Comparison of ENCODE assay signal across 1 cellular context in the genomic region with DNA sequence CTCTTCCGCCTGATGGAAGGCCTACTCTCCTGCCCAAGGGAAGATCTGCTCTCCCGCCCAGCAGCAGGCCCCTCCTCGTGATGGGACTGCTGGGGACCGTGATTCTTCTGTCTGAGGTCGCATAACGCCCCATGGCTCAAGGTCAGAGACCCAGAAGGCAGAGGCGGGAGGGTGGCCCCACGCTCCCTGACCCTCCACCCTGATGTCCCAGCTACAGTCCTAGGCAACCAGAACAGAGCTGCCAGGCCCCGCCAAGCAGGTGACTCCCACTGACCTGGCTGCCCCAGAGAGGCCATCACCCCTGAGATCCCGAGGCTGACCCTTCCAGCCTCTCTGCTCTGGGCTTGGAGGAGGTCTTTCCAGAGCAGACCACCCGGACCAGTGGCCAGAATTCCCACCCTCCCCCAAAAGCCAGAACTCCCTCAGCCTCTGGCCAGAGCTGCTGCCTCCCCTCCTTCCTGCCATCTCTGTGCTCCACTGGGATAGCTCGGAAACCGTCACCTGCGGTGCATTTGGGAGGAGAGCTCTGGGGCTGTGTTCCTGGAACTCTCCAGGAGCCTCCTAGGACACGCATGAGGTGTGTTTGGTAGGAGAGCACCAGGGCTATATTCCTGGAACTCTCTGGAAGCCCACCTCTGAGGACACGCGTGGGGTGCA.
TF ChIP-seq lines count a peak whose summit lies in the region.

No MANE protein-coding gene starts in this region.

TF ChIP-seq in HepG2, 621 proteins besides CTCF, POLR2A, EP300 and RAD21 (continues in another document):
- TF ChIP-seq HNRNPK (IDR thresholded peaks at IDR 0.05; ENCODE audit: low read depth, low read length, poor library complexity, severe bottlenecking) (no peak), NR2C2 (CRISPR knock-in tag; IDR thresholded peaks at IDR 0.05; ENCODE audit: borderline replicate concordance) (no peak), SRY (CRISPR knock-in tag; IDR thresholded peaks at IDR 0.05) (0 out of 2 replicates have a peak, but pooled peaks have one; percentile 33), SKIL (CRISPR knock-in tag; IDR thresholded peaks at IDR 0.05; ENCODE audit: borderline replicate concordance) (0 out of 2 replicates have a peak, but pooled peaks have one; percentile 56), ZNF709 (CRISPR knock-in tag; IDR thresholded peaks at IDR 0.05) (0 out of 2 replicates have a peak, but pooled peaks have one; percentile 7), ZSCAN9 (CRISPR knock-in tag; IDR thresholded peaks at IDR 0.05; ENCODE audit: borderline replicate concordance) (no peak), ZNF891 (CRISPR knock-in tag; IDR thresholded peaks at IDR 0.05) (0 out of 2 replicates have a peak, but pooled peaks have one; percentile 31), ZBTB34 (CRISPR knock-in tag; IDR thresholded peaks at IDR 0.05) (no peak), NR2F6 (IDR thresholded peaks at IDR 0.05) (no peak), NR2F6 (CRISPR knock-in tag; IDR thresholded peaks at IDR 0.05) (peak; percentile 6; the same call in 1 of the 2 replicates), ZNF550 (CRISPR knock-in tag; IDR thresholded peaks at IDR 0.05; ENCODE audit: borderline replicate concordance) (no peak), ZNF607 (CRISPR knock-in tag; IDR thresholded peaks at IDR 0.05; ENCODE audit: borderline replicate concordance) (no peak), U2AF2 (IDR thresholded peaks at IDR 0.05; ENCODE audit: low read depth, low read length) (no peak), IKZF4 (CRISPR knock-in tag; IDR thresholded peaks at IDR 0.05; ENCODE audit: borderline replicate concordance, low read depth, not compliant biosample characterization) (peak; percentile 48), ZNF816 (CRISPR knock-in tag; IDR thresholded peaks at IDR 0.05; ENCODE audit: borderline replicate concordance) (no peak), ZBTB39 (CRISPR knock-in tag; IDR thresholded peaks at IDR 0.05) (0 out of 2 replicates have a peak, but pooled peaks have one; percentile 45), ZSCAN21 (CRISPR knock-in tag; IDR thresholded peaks at IDR 0.05; ENCODE audit: borderline replicate concordance) (no peak), MTF2 (CRISPR knock-in tag; IDR thresholded peaks at IDR 0.05; ENCODE audit: borderline replicate concordance) (peak; percentile 86; the same call in 1 of the 2 replicates), USF2 (IDR thresholded peaks at IDR 0.05; ENCODE audit: low read depth, low read length) (no peak), USF2 (CRISPR knock-in tag; IDR thresholded peaks at IDR 0.05; ENCODE audit: borderline replicate concordance) (no peak), ZFX (CRISPR knock-in tag; IDR thresholded peaks at IDR 0.05; ENCODE audit: low read depth) (peak; percentile 50; the same call in 1 of the 2 replicates), MYPOP (CRISPR knock-in tag; IDR thresholded peaks at IDR 0.05) (peak; percentile 64; the same call in 1 of the 2 replicates), NCOA2 (CRISPR knock-in tag; IDR thresholded peaks at IDR 0.05) (0 out of 2 replicates have a peak, but pooled peaks have one; percentile 8), NFYC (CRISPR knock-in tag; IDR thresholded peaks at IDR 0.05) (no peak), GATAD2A (CRISPR knock-in tag; IDR thresholded peaks at IDR 0.05) (peak; percentile 42; the same call in 1 of the 2 replicates), ZNF780A (CRISPR knock-in tag; IDR thresholded peaks at IDR 0.05) (no peak), ZNF230 (CRISPR knock-in tag; IDR thresholded peaks at IDR 0.05) (no peak), ZNF563 (CRISPR knock-in tag; IDR thresholded peaks at IDR 0.05) (no peak), TEAD3 (CRISPR knock-in tag; optimal IDR thresholded peaks at IDR 0.05; ENCODE audit: borderline replicate concordance) (peak; percentile 18)
- TF ChIP-seq, protein P1, sequence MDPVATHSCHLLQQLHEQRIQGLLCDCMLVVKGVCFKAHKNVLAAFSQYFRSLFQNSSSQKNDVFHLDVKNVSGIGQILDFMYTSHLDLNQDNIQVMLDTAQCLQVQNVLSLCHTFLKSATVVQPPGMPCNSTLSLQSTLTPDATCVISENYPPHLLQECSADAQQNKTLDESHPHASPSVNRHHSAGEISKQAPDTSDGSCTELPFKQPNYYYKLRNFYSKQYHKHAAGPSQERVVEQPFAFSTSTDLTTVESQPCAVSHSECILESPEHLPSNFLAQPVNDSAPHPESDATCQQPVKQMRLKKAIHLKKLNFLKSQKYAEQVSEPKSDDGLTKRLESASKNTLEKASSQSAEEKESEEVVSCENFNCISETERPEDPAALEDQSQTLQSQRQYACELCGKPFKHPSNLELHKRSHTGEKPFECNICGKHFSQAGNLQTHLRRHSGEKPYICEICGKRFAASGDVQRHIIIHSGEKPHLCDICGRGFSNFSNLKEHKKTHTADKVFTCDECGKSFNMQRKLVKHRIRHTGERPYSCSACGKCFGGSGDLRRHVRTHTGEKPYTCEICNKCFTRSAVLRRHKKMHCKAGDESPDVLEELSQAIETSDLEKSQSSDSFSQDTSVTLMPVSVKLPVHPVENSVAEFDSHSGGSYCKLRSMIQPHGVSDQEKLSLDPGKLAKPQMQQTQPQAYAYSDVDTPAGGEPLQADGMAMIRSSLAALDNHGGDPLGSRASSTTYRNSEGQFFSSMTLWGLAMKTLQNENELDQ (CRISPR knock-in tag; IDR thresholded peaks at IDR 0.05; ENCODE audit: borderline replicate concordance): no peak
- TF ChIP-seq, protein P2, sequence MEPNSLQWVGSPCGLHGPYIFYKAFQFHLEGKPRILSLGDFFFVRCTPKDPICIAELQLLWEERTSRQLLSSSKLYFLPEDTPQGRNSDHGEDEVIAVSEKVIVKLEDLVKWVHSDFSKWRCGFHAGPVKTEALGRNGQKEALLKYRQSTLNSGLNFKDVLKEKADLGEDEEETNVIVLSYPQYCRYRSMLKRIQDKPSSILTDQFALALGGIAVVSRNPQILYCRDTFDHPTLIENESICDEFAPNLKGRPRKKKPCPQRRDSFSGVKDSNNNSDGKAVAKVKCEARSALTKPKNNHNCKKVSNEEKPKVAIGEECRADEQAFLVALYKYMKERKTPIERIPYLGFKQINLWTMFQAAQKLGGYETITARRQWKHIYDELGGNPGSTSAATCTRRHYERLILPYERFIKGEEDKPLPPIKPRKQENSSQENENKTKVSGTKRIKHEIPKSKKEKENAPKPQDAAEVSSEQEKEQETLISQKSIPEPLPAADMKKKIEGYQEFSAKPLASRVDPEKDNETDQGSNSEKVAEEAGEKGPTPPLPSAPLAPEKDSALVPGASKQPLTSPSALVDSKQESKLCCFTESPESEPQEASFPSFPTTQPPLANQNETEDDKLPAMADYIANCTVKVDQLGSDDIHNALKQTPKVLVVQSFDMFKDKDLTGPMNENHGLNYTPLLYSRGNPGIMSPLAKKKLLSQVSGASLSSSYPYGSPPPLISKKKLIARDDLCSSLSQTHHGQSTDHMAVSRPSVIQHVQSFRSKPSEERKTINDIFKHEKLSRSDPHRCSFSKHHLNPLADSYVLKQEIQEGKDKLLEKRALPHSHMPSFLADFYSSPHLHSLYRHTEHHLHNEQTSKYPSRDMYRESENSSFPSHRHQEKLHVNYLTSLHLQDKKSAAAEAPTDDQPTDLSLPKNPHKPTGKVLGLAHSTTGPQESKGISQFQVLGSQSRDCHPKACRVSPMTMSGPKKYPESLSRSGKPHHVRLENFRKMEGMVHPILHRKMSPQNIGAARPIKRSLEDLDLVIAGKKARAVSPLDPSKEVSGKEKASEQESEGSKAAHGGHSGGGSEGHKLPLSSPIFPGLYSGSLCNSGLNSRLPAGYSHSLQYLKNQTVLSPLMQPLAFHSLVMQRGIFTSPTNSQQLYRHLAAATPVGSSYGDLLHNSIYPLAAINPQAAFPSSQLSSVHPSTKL (CRISPR knock-in tag; IDR thresholded peaks at IDR 0.05): no peak
- TF ChIP-seq, protein P3, sequence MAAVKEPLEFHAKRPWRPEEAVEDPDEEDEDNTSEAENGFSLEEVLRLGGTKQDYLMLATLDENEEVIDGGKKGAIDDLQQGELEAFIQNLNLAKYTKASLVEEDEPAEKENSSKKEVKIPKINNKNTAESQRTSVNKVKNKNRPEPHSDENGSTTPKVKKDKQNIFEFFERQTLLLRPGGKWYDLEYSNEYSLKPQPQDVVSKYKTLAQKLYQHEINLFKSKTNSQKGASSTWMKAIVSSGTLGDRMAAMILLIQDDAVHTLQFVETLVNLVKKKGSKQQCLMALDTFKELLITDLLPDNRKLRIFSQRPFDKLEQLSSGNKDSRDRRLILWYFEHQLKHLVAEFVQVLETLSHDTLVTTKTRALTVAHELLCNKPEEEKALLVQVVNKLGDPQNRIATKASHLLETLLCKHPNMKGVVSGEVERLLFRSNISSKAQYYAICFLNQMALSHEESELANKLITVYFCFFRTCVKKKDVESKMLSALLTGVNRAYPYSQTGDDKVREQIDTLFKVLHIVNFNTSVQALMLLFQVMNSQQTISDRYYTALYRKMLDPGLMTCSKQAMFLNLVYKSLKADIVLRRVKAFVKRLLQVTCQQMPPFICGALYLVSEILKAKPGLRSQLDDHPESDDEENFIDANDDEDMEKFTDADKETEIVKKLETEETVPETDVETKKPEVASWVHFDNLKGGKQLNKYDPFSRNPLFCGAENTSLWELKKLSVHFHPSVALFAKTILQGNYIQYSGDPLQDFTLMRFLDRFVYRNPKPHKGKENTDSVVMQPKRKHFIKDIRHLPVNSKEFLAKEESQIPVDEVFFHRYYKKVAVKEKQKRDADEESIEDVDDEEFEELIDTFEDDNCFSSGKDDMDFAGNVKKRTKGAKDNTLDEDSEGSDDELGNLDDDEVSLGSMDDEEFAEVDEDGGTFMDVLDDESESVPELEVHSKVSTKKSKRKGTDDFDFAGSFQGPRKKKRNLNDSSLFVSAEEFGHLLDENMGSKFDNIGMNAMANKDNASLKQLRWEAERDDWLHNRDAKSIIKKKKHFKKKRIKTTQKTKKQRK (IDR thresholded peaks at IDR 0.05; ENCODE audit: low read length): no peak
